Comparison of ENCODE assay signal across 8 cellular contexts in the genomic region with DNA sequence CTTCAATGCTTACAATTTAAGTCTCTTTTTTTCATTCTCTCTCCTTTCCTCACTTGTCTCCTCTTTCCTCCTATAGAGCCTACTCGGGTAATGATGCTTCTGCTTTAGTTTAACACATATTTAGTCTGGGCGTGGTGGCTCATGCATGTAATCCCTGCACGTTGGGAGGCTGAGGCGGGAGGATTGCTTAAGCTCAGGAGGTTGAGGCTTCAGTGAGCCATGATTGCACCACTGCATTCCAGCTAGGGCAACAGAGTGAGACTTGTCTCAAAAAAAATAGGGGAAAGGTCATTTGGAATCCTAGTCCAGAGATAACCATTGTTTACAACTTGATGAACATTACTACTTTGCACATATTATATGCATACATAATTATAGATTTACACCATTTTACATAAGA. TPM values are rescaled to one million over a fixed set of nuclear protein-coding genes. Genes with fewer than 3 reads are reported as not detected.
"Had no signal": no experiment of that assay in that cellular context is flagged by ENCODE, and none has a peak within 500 bp of the region (broad histone marks: within the 10 kb centered on the region; RNA-seq: fewer than 3 reads in every experiment).

No MANE protein-coding gene starts in this region.

- DNase-seq: H9, HCEC 1CT had no signal

- H3K4me2 ChIP-seq: GM23338 had no signal

- FAIRE-seq: H1, H54, HTR-8/SVneo had no signal

- H2AFZ ChIP-seq: GM23338 had no signal

- H3K4me3 ChIP-seq: GM23338 had no signal

- ATAC-seq: GM23338 had no signal

RNA-seq across cellular contexts. Expression of gene CCT8L2, which starts 1.4 kb away (rescaled TPM):
- total RNA-seq: GM23338, H1, H9, HT-29 had no signal
- polyA plus RNA-seq: GM23338, H1, IgD-negative memory B cell had no signal
